12 cellular contexts compared by ENCODE assay signal in genomic region chr12:92496790-92497189, GRCh38.
DNase-seq lines count a peak whose midpoint lies in the region; ATAC-seq and TF ChIP-seq lines count a peak whose summit lies in the region.
"Had no signal": no experiment of that assay in that cellular context is flagged by ENCODE, and none has a peak within 500 bp of the region (broad histone marks: within the 10 kb centered on the region; RNA-seq: fewer than 3 reads in every experiment).

No MANE protein-coding gene starts in this region.

- no peaks in the 10 kb centered on the region for H3K4me1 Mint-ChIP-seq in osteocyte (ENCODE audit: unreplicated experiment)

- no peak overlapping the region for H3K27ac Mint-ChIP-seq in osteocyte (ENCODE audit: unreplicated experiment)

- no peak for TF ChIP-seq POLR2A in GM18505 (IDR thresholded peaks at IDR 0.05; ENCODE audit: borderline replicate concordance, extremely low read depth, insufficient read depth, insufficient read length)

- ATAC-seq in GM18505 (IDR thresholded peaks at IDR 0.05; ENCODE audit: unreplicated experiment) = peak; percentile 70
- peak; percentile 60 for ATAC-seq in GM19455 (IDR thresholded peaks at IDR 0.05; ENCODE audit: unreplicated experiment)
- ATAC-seq in HG02870 (IDR thresholded peaks at IDR 0.05; ENCODE audit: unreplicated experiment) = peak; percentile 70
- peak; percentile 39 for ATAC-seq in HG03565 (IDR thresholded peaks at IDR 0.05; ENCODE audit: unreplicated experiment)

- H3K36me3 Mint-ChIP-seq in osteocyte (ENCODE audit: unreplicated experiment) = no peaks in the 10 kb centered on the region

- TF ChIP-seq CTCF in osteocyte (IDR thresholded peaks at IDR 0.05) = no peak

- H3K9me3 Mint-ChIP-seq in osteocyte (ENCODE audit: unreplicated experiment) = peaks cover 5% of the 10 kb centered on the region

- no peaks in the 10 kb centered on the region for H3K27me3 Mint-ChIP-seq in osteocyte (ENCODE audit: unreplicated experiment)

- H3K4me3 Mint-ChIP-seq in osteocyte (ENCODE audit: unreplicated experiment) = no peak overlapping the region

- DNase-seq in NCI-H345 treated with DMSO at 0.1 percent for 48 hours (lab: John Stamatoyannopoulos, UW; ENCODE audit: unreplicated experiment) = no peak
- DNase-seq in iPS-NIHi7 (ENCODE audit: extremely low spot score) = no peak
- no peak for DNase-seq in NCI-H1105 treated with DMSO at 0.1 percent for 48 hours (lab: John Stamatoyannopoulos, UW)
- no peak for DNase-seq in osteocyte (ENCODE audit: extremely low spot score, unreplicated experiment)
- DNase-seq: NCI-H345; posterior cingulate gyrus; stimulated activated CD4-positive, alpha-beta T cell treated with anti-CD3 and anti-CD28 coated beads, Interleukin-4, amount 100 ng/mL, for 4 hours; testis had no signal
